Comparison of ENCODE assay signal across 2 cellular contexts in the genomic region with DNA sequence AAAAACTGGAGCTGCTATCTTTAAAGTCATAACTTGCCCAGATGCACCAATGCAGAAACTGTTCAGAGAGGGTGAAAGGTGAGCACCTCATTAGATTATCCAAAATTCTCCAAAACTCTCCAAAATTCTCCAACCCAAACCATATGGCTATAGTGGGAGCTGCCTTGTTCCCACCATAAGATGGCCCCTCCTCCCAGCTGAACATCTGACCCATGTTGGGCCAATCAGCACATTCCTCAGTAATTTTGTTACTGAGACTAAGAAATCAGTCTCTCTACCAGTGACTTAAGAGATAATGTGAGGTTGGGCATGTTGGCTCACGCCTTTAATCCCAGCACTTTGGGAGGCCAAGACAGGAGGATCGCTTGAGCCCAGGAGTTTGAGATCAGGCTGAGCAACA.
TF ChIP-seq lines count a peak whose summit lies in the region.

No MANE protein-coding gene starts in this region.

TF ChIP-seq in HCT116, 20 proteins besides CTCF, POLR2A, EP300 and RAD21:
- TF ChIP-seq EZH2 (IDR thresholded peaks at IDR 0.05) (no peak), EGR1 (IDR thresholded peaks at IDR 0.05; ENCODE audit: low read depth) (no peak), POLR2AphosphoS5 (IDR thresholded peaks at IDR 0.05; ENCODE audit: low read depth, low read length) (no peak), CBX3 (IDR thresholded peaks at IDR 0.05; ENCODE audit: low read depth) (no peak), ELF1 (IDR thresholded peaks at IDR 0.05; ENCODE audit: borderline replicate concordance, low read depth) (no peak), JUND (IDR thresholded peaks at IDR 0.05) (no peak), SIN3A (IDR thresholded peaks at IDR 0.05; ENCODE audit: low read depth) (no peak), ZNF274 (IDR thresholded peaks at IDR 0.05; ENCODE audit: low read depth, low read length) (no peak), YY1 (IDR thresholded peaks at IDR 0.05; ENCODE audit: extremely low read depth, insufficient replicate concordance, low read depth, low read length) (no peak), SP1 (IDR thresholded peaks at IDR 0.05; ENCODE audit: low read depth) (no peak)
- TF ChIP-seq, protein P1, sequence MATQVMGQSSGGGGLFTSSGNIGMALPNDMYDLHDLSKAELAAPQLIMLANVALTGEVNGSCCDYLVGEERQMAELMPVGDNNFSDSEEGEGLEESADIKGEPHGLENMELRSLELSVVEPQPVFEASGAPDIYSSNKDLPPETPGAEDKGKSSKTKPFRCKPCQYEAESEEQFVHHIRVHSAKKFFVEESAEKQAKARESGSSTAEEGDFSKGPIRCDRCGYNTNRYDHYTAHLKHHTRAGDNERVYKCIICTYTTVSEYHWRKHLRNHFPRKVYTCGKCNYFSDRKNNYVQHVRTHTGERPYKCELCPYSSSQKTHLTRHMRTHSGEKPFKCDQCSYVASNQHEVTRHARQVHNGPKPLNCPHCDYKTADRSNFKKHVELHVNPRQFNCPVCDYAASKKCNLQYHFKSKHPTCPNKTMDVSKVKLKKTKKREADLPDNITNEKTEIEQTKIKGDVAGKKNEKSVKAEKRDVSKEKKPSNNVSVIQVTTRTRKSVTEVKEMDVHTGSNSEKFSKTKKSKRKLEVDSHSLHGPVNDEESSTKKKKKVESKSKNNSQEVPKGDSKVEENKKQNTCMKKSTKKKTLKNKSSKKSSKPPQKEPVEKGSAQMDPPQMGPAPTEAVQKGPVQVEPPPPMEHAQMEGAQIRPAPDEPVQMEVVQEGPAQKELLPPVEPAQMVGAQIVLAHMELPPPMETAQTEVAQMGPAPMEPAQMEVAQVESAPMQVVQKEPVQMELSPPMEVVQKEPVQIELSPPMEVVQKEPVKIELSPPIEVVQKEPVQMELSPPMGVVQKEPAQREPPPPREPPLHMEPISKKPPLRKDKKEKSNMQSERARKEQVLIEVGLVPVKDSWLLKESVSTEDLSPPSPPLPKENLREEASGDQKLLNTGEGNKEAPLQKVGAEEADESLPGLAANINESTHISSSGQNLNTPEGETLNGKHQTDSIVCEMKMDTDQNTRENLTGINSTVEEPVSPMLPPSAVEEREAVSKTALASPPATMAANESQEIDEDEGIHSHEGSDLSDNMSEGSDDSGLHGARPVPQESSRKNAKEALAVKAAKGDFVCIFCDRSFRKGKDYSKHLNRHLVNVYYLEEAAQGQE (IDR thresholded peaks at IDR 0.05; ENCODE audit: low read depth): no peak

TF ChIP-seq in K562, 482 proteins besides CTCF, POLR2A, EP300 and RAD21:
- TF ChIP-seq, protein P2, sequence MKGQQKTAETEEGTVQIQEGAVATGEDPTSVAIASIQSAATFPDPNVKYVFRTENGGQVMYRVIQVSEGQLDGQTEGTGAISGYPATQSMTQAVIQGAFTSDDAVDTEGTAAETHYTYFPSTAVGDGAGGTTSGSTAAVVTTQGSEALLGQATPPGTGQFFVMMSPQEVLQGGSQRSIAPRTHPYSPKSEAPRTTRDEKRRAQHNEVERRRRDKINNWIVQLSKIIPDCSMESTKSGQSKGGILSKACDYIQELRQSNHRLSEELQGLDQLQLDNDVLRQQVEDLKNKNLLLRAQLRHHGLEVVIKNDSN (CRISPR knock-in tag; IDR thresholded peaks at IDR 0.05): 0 out of 2 replicates have a peak, but pooled peaks have one; percentile 18
- no peak for TF ChIP-seq TAL1 (IDR thresholded peaks at IDR 0.05)
- TF ChIP-seq, protein P3, sequence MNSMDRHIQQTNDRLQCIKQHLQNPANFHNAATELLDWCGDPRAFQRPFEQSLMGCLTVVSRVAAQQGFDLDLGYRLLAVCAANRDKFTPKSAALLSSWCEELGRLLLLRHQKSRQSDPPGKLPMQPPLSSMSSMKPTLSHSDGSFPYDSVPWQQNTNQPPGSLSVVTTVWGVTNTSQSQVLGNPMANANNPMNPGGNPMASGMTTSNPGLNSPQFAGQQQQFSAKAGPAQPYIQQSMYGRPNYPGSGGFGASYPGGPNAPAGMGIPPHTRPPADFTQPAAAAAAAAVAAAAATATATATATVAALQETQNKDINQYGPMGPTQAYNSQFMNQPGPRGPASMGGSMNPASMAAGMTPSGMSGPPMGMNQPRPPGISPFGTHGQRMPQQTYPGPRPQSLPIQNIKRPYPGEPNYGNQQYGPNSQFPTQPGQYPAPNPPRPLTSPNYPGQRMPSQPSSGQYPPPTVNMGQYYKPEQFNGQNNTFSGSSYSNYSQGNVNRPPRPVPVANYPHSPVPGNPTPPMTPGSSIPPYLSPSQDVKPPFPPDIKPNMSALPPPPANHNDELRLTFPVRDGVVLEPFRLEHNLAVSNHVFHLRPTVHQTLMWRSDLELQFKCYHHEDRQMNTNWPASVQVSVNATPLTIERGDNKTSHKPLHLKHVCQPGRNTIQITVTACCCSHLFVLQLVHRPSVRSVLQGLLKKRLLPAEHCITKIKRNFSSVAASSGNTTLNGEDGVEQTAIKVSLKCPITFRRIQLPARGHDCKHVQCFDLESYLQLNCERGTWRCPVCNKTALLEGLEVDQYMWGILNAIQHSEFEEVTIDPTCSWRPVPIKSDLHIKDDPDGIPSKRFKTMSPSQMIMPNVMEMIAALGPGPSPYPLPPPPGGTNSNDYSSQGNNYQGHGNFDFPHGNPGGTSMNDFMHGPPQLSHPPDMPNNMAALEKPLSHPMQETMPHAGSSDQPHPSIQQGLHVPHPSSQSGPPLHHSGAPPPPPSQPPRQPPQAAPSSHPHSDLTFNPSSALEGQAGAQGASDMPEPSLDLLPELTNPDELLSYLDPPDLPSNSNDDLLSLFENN (IDR thresholded peaks at IDR 0.05; ENCODE audit: low read depth in 2 of 2, low read length in 2 of 2): no peak
- TF ChIP-seq, protein P4, sequence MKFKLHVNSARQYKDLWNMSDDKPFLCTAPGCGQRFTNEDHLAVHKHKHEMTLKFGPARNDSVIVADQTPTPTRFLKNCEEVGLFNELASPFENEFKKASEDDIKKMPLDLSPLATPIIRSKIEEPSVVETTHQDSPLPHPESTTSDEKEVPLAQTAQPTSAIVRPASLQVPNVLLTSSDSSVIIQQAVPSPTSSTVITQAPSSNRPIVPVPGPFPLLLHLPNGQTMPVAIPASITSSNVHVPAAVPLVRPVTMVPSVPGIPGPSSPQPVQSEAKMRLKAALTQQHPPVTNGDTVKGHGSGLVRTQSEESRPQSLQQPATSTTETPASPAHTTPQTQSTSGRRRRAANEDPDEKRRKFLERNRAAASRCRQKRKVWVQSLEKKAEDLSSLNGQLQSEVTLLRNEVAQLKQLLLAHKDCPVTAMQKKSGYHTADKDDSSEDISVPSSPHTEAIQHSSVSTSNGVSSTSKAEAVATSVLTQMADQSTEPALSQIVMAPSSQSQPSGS (CRISPR knock-in tag; IDR thresholded peaks at IDR 0.05): no peak
- TF ChIP-seq, protein P5, sequence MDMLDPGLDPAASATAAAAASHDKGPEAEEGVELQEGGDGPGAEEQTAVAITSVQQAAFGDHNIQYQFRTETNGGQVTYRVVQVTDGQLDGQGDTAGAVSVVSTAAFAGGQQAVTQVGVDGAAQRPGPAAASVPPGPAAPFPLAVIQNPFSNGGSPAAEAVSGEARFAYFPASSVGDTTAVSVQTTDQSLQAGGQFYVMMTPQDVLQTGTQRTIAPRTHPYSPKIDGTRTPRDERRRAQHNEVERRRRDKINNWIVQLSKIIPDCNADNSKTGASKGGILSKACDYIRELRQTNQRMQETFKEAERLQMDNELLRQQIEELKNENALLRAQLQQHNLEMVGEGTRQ (CRISPR knock-in tag; IDR thresholded peaks at IDR 0.05): peak; percentile 51
- TF ChIP-seq PURB (CRISPR knock-in tag; IDR thresholded peaks at IDR 0.05; ENCODE audit: low read depth): no peak
- TF ChIP-seq, protein P6, sequence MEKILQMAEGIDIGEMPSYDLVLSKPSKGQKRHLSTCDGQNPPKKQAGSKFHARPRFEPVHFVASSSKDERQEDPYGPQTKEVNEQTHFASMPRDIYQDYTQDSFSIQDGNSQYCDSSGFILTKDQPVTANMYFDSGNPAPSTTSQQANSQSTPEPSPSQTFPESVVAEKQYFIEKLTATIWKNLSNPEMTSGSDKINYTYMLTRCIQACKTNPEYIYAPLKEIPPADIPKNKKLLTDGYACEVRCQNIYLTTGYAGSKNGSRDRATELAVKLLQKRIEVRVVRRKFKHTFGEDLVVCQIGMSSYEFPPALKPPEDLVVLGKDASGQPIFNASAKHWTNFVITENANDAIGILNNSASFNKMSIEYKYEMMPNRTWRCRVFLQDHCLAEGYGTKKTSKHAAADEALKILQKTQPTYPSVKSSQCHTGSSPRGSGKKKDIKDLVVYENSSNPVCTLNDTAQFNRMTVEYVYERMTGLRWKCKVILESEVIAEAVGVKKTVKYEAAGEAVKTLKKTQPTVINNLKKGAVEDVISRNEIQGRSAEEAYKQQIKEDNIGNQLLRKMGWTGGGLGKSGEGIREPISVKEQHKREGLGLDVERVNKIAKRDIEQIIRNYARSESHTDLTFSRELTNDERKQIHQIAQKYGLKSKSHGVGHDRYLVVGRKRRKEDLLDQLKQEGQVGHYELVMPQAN (IDR thresholded peaks at IDR 0.05; ENCODE audit: borderline replicate concordance): no peak
- TF ChIP-seq, protein P7, sequence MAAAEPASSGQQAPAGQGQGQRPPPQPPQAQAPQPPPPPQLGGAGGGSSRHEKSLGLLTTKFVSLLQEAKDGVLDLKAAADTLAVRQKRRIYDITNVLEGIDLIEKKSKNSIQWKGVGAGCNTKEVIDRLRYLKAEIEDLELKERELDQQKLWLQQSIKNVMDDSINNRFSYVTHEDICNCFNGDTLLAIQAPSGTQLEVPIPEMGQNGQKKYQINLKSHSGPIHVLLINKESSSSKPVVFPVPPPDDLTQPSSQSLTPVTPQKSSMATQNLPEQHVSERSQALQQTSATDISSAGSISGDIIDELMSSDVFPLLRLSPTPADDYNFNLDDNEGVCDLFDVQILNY (CRISPR knock-in tag; IDR thresholded peaks at IDR 0.05): no peak
